10 cellular contexts compared by ENCODE assay signal in genomic region chr2:70902067-70902442, GRCh38. TPM values are rescaled to one million over a fixed set of nuclear protein-coding genes. Genes with fewer than 3 reads are reported as not detected.
DNase-seq lines count a peak whose midpoint lies in the region; ATAC-seq, FAIRE-seq and TF ChIP-seq lines count a peak whose summit lies in the region.
"Had no signal": no experiment of that assay in that cellular context is flagged by ENCODE, and none has a peak within 500 bp of the region (broad histone marks: within the 10 kb centered on the region; RNA-seq: fewer than 3 reads in every experiment).

No MANE protein-coding gene starts in this region.

- H3K9me1 ChIP-seq in IMR-90 (ENCODE audit: insufficient read depth, low read length), result no peaks in the 10 kb centered on the region

- TF ChIP-seq EP300 in H1 (IDR thresholded peaks at IDR 0.05; ENCODE audit: borderline replicate concordance in 1 of 2, low read depth in 2 of 2, low read length in 2 of 2), result no peak

- TF ChIP-seq POLR2A in IMR-90 (IDR thresholded peaks at IDR 0.05; ENCODE audit: low read depth, low read length) (no peak), H1 (IDR thresholded peaks at IDR 0.05; ENCODE audit: control extremely low read depth in 1 of 2, low read depth in 2 of 2, low read length in 2 of 2) (no peak)

- H2BK5ac ChIP-seq in IMR-90 (ENCODE audit: low read depth, low read length, poor library complexity, severe bottlenecking) (no peak overlapping the region), H1 (ENCODE audit: low read depth, low read length) (no peak overlapping the region)

- POLR2A ChIA-PET in IMR-90 (lab: Charles Lee; ENCODE audit: unreplicated experiment), result interaction anchor here (0.7 kb wide), 1 partner anchor 27 kb away, joined by 5 read pairs; no protein-coding TSS in a partner anchor
- POLR2A ChIA-PET in H1 (lab: Charles Lee; ENCODE audit: partially characterized antibody), result interaction anchor here (0.8 kb wide), 1 partner anchor 14 kb away, joined by 4 read pairs; no protein-coding TSS in a partner anchor

- H3K36me3 ChIP-seq in IMR-90 (ENCODE audit: control insufficient read depth, insufficient read depth, low read length), result no peaks in the 10 kb centered on the region; the same call in 1 of the 2 replicates
- no peaks in the 10 kb centered on the region for H3K36me3 ChIP-seq in H1 (ENCODE audit: control insufficient read depth in 2 of 4, insufficient read depth in 4 of 4, low read length in 3 of 4)
- H3K36me3 ChIP-seq in parathyroid adenoma (ENCODE audit: control insufficient read depth, insufficient read depth, low read length), result no peaks in the 10 kb centered on the region

- H3K23ac ChIP-seq in IMR-90 (ENCODE audit: low read depth, low read length) (0 out of 2 replicates have a peak overlapping the region, but pooled peaks have one; percentile 54), H1 (ENCODE audit: insufficient read length) (no peak overlapping the region)

- H3K9me3 ChIP-seq in IMR-90 (ENCODE audit: control insufficient read depth, insufficient read depth, low read length) (no peaks in the 10 kb centered on the region), H1 (ENCODE audit: insufficient read depth in 2 of 2, low read depth in 1 of 2, low read length in 1 of 2) (no peaks in the 10 kb centered on the region), parathyroid adenoma (ENCODE audit: control insufficient read depth, low read length) (no peaks in the 10 kb centered on the region)

- H3K4me1 Mint-ChIP-seq in Calu3 (ENCODE audit: low read depth, unreplicated experiment), result peaks cover 9% of the 10 kb centered on the region

- peak overlapping the region; percentile 60; the same call in 1 of the 2 replicates for H2BK12ac ChIP-seq in H1 (ENCODE audit: low read depth, low read length)

- H2AK9ac ChIP-seq in IMR-90 (replicated peaks; ENCODE audit: low read depth, low read length, poor library complexity), result peak overlapping the region; percentile 71

- H3K56ac ChIP-seq in IMR-90 (ENCODE audit: extremely low read depth, insufficient read depth, low read length) (no peak overlapping the region), H1 (replicated peaks; ENCODE audit: insufficient read length, low read depth, low read length) (no peak overlapping the region)

- WGBS in IMR-90 (ENCODE audit: extremely low coverage in 2 of 2, insufficient read length in 1 of 2), 2 experiments, result 47% methylated on average over 3 of the region's 5 CpGs; no CpG with 5 or more reads in 1 of the 2 experiments
- WGBS in H1 (ENCODE audit: extremely low coverage in 1 of 2, insufficient coverage in 1 of 2, insufficient read length in 1 of 2, insufficient replicate concordance in 2 of 2, low coverage in 1 of 2, low lambda C conversion rate in 2 of 2, missing lambda C conversion rate in 1 of 2), 2 experiments, result 12% methylated on average over 5 of the region's 5 CpGs; no CpG with 5 or more reads in 1 of the 2 experiments

- intact Hi-C loops in Calu3 (cut with micrococcal nuclease; ENCODE audit: unreplicated experiment) (no loop called here), IMR-90 (cut with micrococcal nuclease) (no loop called here)

- H3K9ac ChIP-seq in IMR-90 (ENCODE audit: low read depth, low read length) (peak overlapping the region; percentile 86), H1 (replicated peaks in 1 of 4; ENCODE audit: extremely low read depth in 1 of 4, low read depth in 3 of 4, low read length in 3 of 4) (no peak overlapping the region), parathyroid adenoma (no peak overlapping the region)

- peak overlapping the region; percentile 99 for H3K4me3 Mint-ChIP-seq in Calu3 (ENCODE audit: low read depth, unreplicated experiment)

- H3K79me1 ChIP-seq in IMR-90 (ENCODE audit: low read depth in 1 of 2, low read length in 2 of 2), result peaks cover 7 to 17% of the 10 kb centered on the region in 2 experiments; a peak in 2 of 4 replicates
- no peaks in the 10 kb centered on the region for H3K79me1 ChIP-seq in H1 (ENCODE audit: low read depth, low read length)

- H2AFZ ChIP-seq in IMR-90 (replicated peaks; ENCODE audit: low read length, poor library complexity), result peak overlapping the region; percentile 90
- H2AFZ ChIP-seq in H1 (ENCODE audit: low read length), result no peak overlapping the region
- H2AFZ ChIP-seq in parathyroid adenoma, result no peak overlapping the region

- no peak overlapping the region for H3K27ac Mint-ChIP-seq in Calu3 (ENCODE audit: unreplicated experiment)

- TF ChIP-seq RAD21 in IMR-90 (IDR thresholded peaks at IDR 0.05; ENCODE audit: low read length) (no peak), H1 (IDR thresholded peaks at IDR 0.05 in 1 of 2, conservative IDR thresholded peaks at IDR 0.05 in 1 of 2; ENCODE audit: low read depth in 2 of 2, low read length in 2 of 2) (no peak)

- H3K27me3 Mint-ChIP-seq in Calu3 (ENCODE audit: unreplicated experiment), result peaks cover 80% of the 10 kb centered on the region

- DNase-seq in Calu3, result no peak
- DNase-seq in IMR-90, result peak; percentile 18
- no peak for DNase-seq in H1 (ENCODE audit: low read depth in 1 of 2, low spot score in 2 of 2)
- no peak for DNase-seq in hepatic stellate cell (ENCODE audit: low spot score)
- no peak for DNase-seq in NCI-H345 treated with DMSO at 0.1 percent for 48 hours (lab: John Stamatoyannopoulos, UW; ENCODE audit: unreplicated experiment)
- no peak for DNase-seq in ecto neural progenitor cell (ENCODE audit: low spot score)
- DNase-seq: activated naive CD4-positive, alpha-beta T cell; stimulated activated CD4-positive, alpha-beta T cell treated with anti-CD3 and anti-CD28 coated beads, Interleukin-4, amount 100 ng/mL, for 24 hours had no signal

- H3K4ac ChIP-seq in IMR-90 (ENCODE audit: low read depth, low read length) (peak overlapping the region; percentile 52), H1 (replicated peaks; ENCODE audit: insufficient read length, low read depth, low read length) (no peak overlapping the region)

- H3K18ac ChIP-seq in IMR-90 (ENCODE audit: low read depth, low read length), result no peak overlapping the region
- peak overlapping the region; percentile 85; the same call in 1 of the 2 replicates for H3K18ac ChIP-seq in H1 (ENCODE audit: extremely low read depth, low read length)

- peaks cover 16% of the 10 kb centered on the region for H3K23me2 ChIP-seq in H1 (ENCODE audit: low read depth, low read length)

- no peak for TF ChIP-seq CTCF in Calu3 (IDR thresholded peaks at IDR 0.05; ENCODE audit: unreplicated experiment)
- no peak for TF ChIP-seq CTCF in IMR-90 (conservative IDR thresholded peaks at IDR 0.05; ENCODE audit: low read depth, low read length)
- TF ChIP-seq CTCF in H1 (IDR thresholded peaks at IDR 0.05; ENCODE audit: control extremely low read depth in 1 of 3, insufficient read depth in 1 of 3, low read depth in 1 of 3, low read length in 3 of 3), result no peak
- no peak for TF ChIP-seq CTCF in parathyroid adenoma (IDR thresholded peaks at IDR 0.05)

- no peak for ATAC-seq in IMR-90 (ENCODE audit: low read depth)
- ATAC-seq in GM18858 (IDR thresholded peaks at IDR 0.05; ENCODE audit: unreplicated experiment), result no peak

- CTCF ChIA-PET in Calu3 (lab: Charles Lee) (no interaction called here), IMR-90 (lab: Yijun Ruan, JAX) (no interaction called here), H1 (lab: Charles Lee; ENCODE audit: partially characterized antibody) (interaction anchor here (0.5 to 1.9 kb wide), 4 partner anchors 29 to 77 kb away, joined by 3 to 5 read pairs (median 4); no protein-coding TSS in a partner anchor)

- peaks cover 40% of the 10 kb centered on the region for H3K27me3 ChIP-seq in IMR-90 (ENCODE audit: control insufficient read depth, insufficient read depth, low read length)
- H3K27me3 ChIP-seq in H1 (replicated peaks in 1 of 4; ENCODE audit: control insufficient read depth in 3 of 4, extremely low read depth in 1 of 4, insufficient read depth in 3 of 4, low read length in 3 of 4), result peaks cover 98 to 99% (median 99%) of the 10 kb centered on the region in 4 experiments
- H3K27me3 ChIP-seq in parathyroid adenoma (ENCODE audit: control insufficient read depth, insufficient read depth, low read length), result no peaks in the 10 kb centered on the region

- peak overlapping the region; percentile 95 for H3K4me2 ChIP-seq in IMR-90 (ENCODE audit: low read depth, low read length)
- H3K4me2 ChIP-seq in H1 (ENCODE audit: insufficient read depth in 1 of 2, low read depth in 2 of 2, low read length in 2 of 2), result peak overlapping the region; percentile 81 to 88
- no peak overlapping the region for H3K4me2 ChIP-seq in parathyroid adenoma (ENCODE audit: low read length)

- no peaks in the 10 kb centered on the region for H3K79me2 ChIP-seq in H1 (ENCODE audit: control insufficient read depth in 1 of 2, insufficient read depth in 2 of 2, low read length in 2 of 2)
- no peaks in the 10 kb centered on the region for H3K79me2 ChIP-seq in parathyroid adenoma

- 0 out of 2 replicates have a peak overlapping the region, but pooled peaks have one; percentile 9 for H3K14ac ChIP-seq in IMR-90 (replicated peaks; ENCODE audit: low read depth, low read length)
- no peak overlapping the region for H3K14ac ChIP-seq in H1 (ENCODE audit: insufficient read length)

- peaks cover 25% of the 10 kb centered on the region for H3K36me3 Mint-ChIP-seq in Calu3 (ENCODE audit: insufficient read depth, unreplicated experiment)

- H4K20me1 ChIP-seq in IMR-90 (ENCODE audit: insufficient read depth, low read length) (no peaks in the 10 kb centered on the region; the same call in 1 of the 2 replicates), H1 (replicated peaks in 1 of 2; ENCODE audit: control insufficient read depth in 1 of 2, insufficient read depth in 2 of 2, low read length in 2 of 2) (peaks cover 28 to 43% of the 10 kb centered on the region in 2 experiments)

- H4K5ac ChIP-seq in IMR-90 (ENCODE audit: low read depth, low read length) (peak overlapping the region; percentile 12; the same call in 1 of the 2 replicates), H1 (ENCODE audit: insufficient read length, low read depth, low read length) (no peak overlapping the region)

- H4K8ac ChIP-seq in IMR-90 (ENCODE audit: low read depth in 2 of 2, low read length in 2 of 2) (peak overlapping the region; percentile 50 to 82; a peak in 3 of 4 replicates), H1 (ENCODE audit: extremely low read depth, insufficient read depth, low read length) (peak overlapping the region; percentile 12; the same call in 1 of the 2 replicates)

- H3K4me3 ChIP-seq in IMR-90 (ENCODE audit: insufficient read depth, low read depth, low read length) (peak overlapping the region; percentile 58), H1 (ENCODE audit: extremely low read depth in 1 of 4, insufficient read depth in 2 of 4, low read depth in 3 of 4, low read length in 4 of 4) (peak overlapping the region in 3 of 4 experiments; percentile 36 to 60 (median 45); a peak in 2 of 8 replicates), parathyroid adenoma (ENCODE audit: low read depth, low read length) (peak overlapping the region; percentile 7)

- dilution Hi-C loops in IMR-90 (cut with HindIII; ENCODE audit: low sequenced_read_pairs, unreplicated experiment), result no loop called here

- BruUV-seq in Calu3 (replicated peaks; lab: Mats Ljungman, UMichigan) (no TSS peak), IMR-90 (replicated peaks; lab: Mats Ljungman, UMichigan) (no TSS peak)

- no peaks in the 10 kb centered on the region for H3K9me3 Mint-ChIP-seq in Calu3 (ENCODE audit: low read depth, unreplicated experiment)

- H2BK120ac ChIP-seq in IMR-90 (ENCODE audit: low read depth, low read length) (no peak overlapping the region), H1 (replicated peaks; ENCODE audit: low read depth, low read length) (no peak overlapping the region)

- no peak overlapping the region for H2BK15ac ChIP-seq in IMR-90 (ENCODE audit: low read depth, low read length)
- H2BK15ac ChIP-seq in H1 (ENCODE audit: low read length), result peak overlapping the region; percentile 99

- no peak overlapping the region; the same call in 1 of the 2 replicates for H3K27ac ChIP-seq in IMR-90 (ENCODE audit: insufficient read depth, low read length)
- H3K27ac ChIP-seq in H1 (ENCODE audit: low read depth, low read length), result no peak overlapping the region
- H3K27ac ChIP-seq in parathyroid adenoma, result no peak overlapping the region

- H3K4me1 ChIP-seq in IMR-90 (ENCODE audit: control insufficient read depth, insufficient read depth, low read length), result peaks cover 4% of the 10 kb centered on the region; the same call in 1 of the 2 replicates
- H3K4me1 ChIP-seq in H1 (replicated peaks in 1 of 4; ENCODE audit: control insufficient read depth in 3 of 4, insufficient read depth in 4 of 4, low read length in 3 of 4), result peaks cover 0 to 32% (median 24%) of the 10 kb centered on the region in 4 experiments; a peak in 6 of 7 replicates
- H3K4me1 ChIP-seq in parathyroid adenoma, result no peaks in the 10 kb centered on the region

- in situ Hi-C loops in IMR-90 (cut with MboI; ENCODE audit: low sequenced_read_pairs), result no loop called here

- H2AK5ac ChIP-seq in IMR-90 (ENCODE audit: low read depth, low read length), result no peak overlapping the region
- no peak overlapping the region for H2AK5ac ChIP-seq in H1 (ENCODE audit: low read depth, low read length)

- no peak for FAIRE-seq in H1 (lab: Jason Lieb, UNC)

- H2BK20ac ChIP-seq in IMR-90 (ENCODE audit: low read depth, low read length) (no peak overlapping the region), H1 (ENCODE audit: low read length) (peak overlapping the region; percentile 61; the same call in 1 of the 2 replicates)

- no peak overlapping the region for H4K91ac ChIP-seq in IMR-90 (ENCODE audit: insufficient read depth, low read depth, low read length)
- no peak overlapping the region for H4K91ac ChIP-seq in H1 (replicated peaks; ENCODE audit: insufficient read length, low read length)

RNA-seq across cellular contexts. Expression of gene VAX2, which starts 1.7 kb away (rescaled TPM):
- total RNA-seq in Calu3 (2022), result not detected in 2 replicates
- 0.36 and 0.56 TPM in 2 replicates for total RNA-seq in IMR-90 (2012; rRNA removed)
- 1.5 and 2.4 TPM in 2 replicates for polyA plus RNA-seq in IMR-90 (2012; rRNA removed)
- 3.2 and 3.5 TPM in 2 replicates for polyA plus RNA-seq in IMR-90 (2012; cell fraction: cytosol; rRNA removed)
- 6.0 and 12.7 TPM in 2 replicates for polyA plus RNA-seq in IMR-90 (2012; cell fraction: nucleus; rRNA removed; ENCODE audit: low replicate concordance)
- total RNA-seq in H1 (2021; fragmentation: NEBNext Ultra II Directional; extraction: Animal tissue kit (Norgen Biotek cat#: 25700)), result not detected in 2 replicates
- not detected in 2 replicates for polyA plus RNA-seq in H1 (2011; rRNA removed)
- 0.04 TPM for polyA plus RNA-seq in H1 (2011; cell fraction: cytosol; rRNA removed)
- 0.14 TPM for polyA plus RNA-seq in H1 (2011; cell fraction: nucleus; rRNA removed)
- not detected in 4 replicates for polyA plus RNA-seq in H1 (2012, experiment 1 of 2)
- polyA plus RNA-seq in H1 (2012, experiment 2 of 2), result not detected
- not detected for polyA plus RNA-seq in H1 (2013, experiment 1 of 2)
- not detected for polyA plus RNA-seq in H1 (2013, experiment 2 of 2)
- not detected in 2 replicates for polyA minus RNA-seq in H1 (2011; rRNA and poly(A)+ RNA removed)
- not detected for polyA minus RNA-seq in H1 (2011; cell fraction: cytosol; rRNA and poly(A)+ RNA removed)
- not detected for polyA minus RNA-seq in H1 (2011; cell fraction: nucleus; rRNA and poly(A)+ RNA removed)

RNA-seq across cellular contexts. Expression of gene ATP6V1B1, which starts 33.6 kb away (rescaled TPM):
- total RNA-seq in Calu3 (2022) (not detected in 2 replicates), IMR-90 (2012; rRNA removed) (0.28 TPM in 1 of 2 replicates, not detected in the other)
- polyA plus RNA-seq in IMR-90 (2012; rRNA removed) (1.3 and 1.4 TPM in 2 replicates), H1 (2011; rRNA removed) (0.17 TPM in 1 of 2 replicates, not detected in the other)
- 0.51 TPM in 1 of 2 replicates, not detected in the other for polyA plus RNA-seq in IMR-90 (2012; cell fraction: cytosol; rRNA removed)
- 17.8 and 20.6 TPM in 2 replicates for polyA plus RNA-seq in IMR-90 (2012; cell fraction: nucleus; rRNA removed; ENCODE audit: low replicate concordance)
- total RNA-seq in H1 (2021; fragmentation: NEBNext Ultra II Directional; extraction: Animal tissue kit (Norgen Biotek cat#: 25700)), result not detected in 2 replicates
- polyA plus RNA-seq in H1 (2011; cell fraction: cytosol; rRNA removed), result not detected
- 0.31 TPM for polyA plus RNA-seq in H1 (2011; cell fraction: nucleus; rRNA removed)
- polyA plus RNA-seq in H1 (2012, experiment 1 of 2), result 0.18 to 0.19 TPM in 2 of 4 replicates, not detected in the others
- polyA plus RNA-seq in H1 (2012, experiment 2 of 2), result not detected
- polyA plus RNA-seq in H1 (2013, experiment 1 of 2), result 0.04 TPM
- polyA plus RNA-seq in H1 (2013, experiment 2 of 2), result not detected
- not detected in 2 replicates for polyA minus RNA-seq in H1 (2011; rRNA and poly(A)+ RNA removed)
- polyA minus RNA-seq in H1 (2011; cell fraction: cytosol; rRNA and poly(A)+ RNA removed), result not detected
- polyA minus RNA-seq in H1 (2011; cell fraction: nucleus; rRNA and poly(A)+ RNA removed), result not detected

Comparison
In these comparisons a context has a peak if more than half of its experiments do, and no peak if none do; other contexts are left out.
1. H3K4me3 ChIP-seq: peak in every context shown above with its lines; median percentile 58 in IMR-90; 45 in H1; 7 in parathyroid adenoma.